ENCODE assay signal across 1 cellular context in the genomic region with DNA sequence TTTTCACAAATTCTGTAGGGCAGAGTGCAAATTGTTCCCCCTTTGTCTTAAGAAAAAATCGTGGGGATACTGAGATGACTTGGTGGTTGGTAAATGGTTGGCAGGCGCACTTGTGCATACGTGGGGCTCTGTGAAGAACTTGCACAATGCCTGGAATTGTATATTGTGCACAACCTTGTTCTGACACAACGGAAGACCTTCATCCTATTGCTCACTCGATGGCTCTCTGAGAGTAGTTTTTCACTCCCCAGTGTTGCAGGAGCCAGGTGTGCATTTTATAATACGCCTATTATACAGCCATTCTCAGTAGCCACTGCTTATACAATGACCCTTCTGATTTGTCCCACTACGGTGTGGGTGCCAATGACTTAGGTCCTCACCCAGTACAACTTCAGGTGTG.
TF ChIP-seq lines count a peak whose summit lies in the region.

No MANE protein-coding gene starts in this region.

TF ChIP-seq in K562, 482 proteins besides CTCF, POLR2A, EP300 and RAD21 (continued from another document):
- TF ChIP-seq DEAF1 (CRISPR knock-in tag; IDR thresholded peaks at IDR 0.05) (no peak), BHLHE40 (IDR thresholded peaks at IDR 0.05; ENCODE audit: low read length) (no peak)
